ENCODE assay signal across 10 cellular contexts in the genomic region with DNA sequence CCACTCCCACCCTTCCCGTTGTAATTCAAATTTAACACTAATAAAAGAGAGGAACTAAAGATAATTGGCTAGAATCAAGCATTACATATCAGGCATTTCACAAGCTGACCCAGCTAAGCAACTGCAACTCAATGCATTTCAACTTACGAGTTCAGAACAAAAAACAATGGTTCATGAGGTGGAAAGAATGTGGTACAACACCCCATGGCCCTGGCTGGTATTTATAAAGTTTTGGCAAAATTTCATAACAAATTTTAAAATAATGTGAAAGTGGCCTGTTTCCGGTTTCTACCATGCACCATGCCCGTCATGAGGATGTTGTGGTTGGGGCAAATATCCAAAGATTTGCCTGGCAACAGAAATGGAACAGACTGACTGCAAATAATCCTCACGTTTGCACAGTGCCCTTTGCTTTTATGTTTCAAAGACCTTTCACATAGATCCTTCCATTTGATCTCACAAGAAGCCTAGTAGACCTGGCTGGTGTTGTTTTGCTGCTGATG.
A peak's percentile ranks its signal among the peaks of the same experiment; 100 is the strongest.
DNase-seq lines count a peak whose midpoint lies in the region; ATAC-seq and TF ChIP-seq lines count a peak whose summit lies in the region.
"Had no signal": no experiment of that assay in that cellular context is flagged by ENCODE, and none has a peak within 500 bp of the region (broad histone marks: within the 10 kb centered on the region; RNA-seq: fewer than 3 reads in every experiment).

No MANE protein-coding gene starts in this region.

- H3K27me3 ChIP-seq in brain microvascular endothelial cell (replicated peaks) = no peaks in the 10 kb centered on the region
- H3K27me3 ChIP-seq: Peyer's patch had no signal

- in situ Hi-C loops in brain microvascular endothelial cell (cut with HindIII; ENCODE audit: low pct_ligation_motif_present, low sequenced_read_pairs) = no loop called here

- DNase-seq in AG09309 (ENCODE audit: low read depth) = peak; percentile 51
- peak; percentile 65 for DNase-seq in brain microvascular endothelial cell
- peak; percentile 43 for DNase-seq in left kidney (ENCODE audit: low read depth, low spot score)
- DNase-seq in hippocampal formation (lab: John Stamatoyannopoulos, UW) = no peak
- DNase-seq in GDM1 (lab: John Stamatoyannopoulos, UW) = no peak
- DNase-seq in cortex of kidney (lab: John Stamatoyannopoulos, UW) = no peak
- DNase-seq: activated T-cell treated with anti-CD3 and anti-CD28 coated beads, Interleukin-2, amount 50 U/mL, for 72 hours; Peyer's patch had no signal

- no peak overlapping the region for H3K4me3 ChIP-seq in AG09309 (ENCODE audit: control insufficient read depth, low read depth, low read length)
- no peak overlapping the region for H3K4me3 ChIP-seq in brain microvascular endothelial cell (ENCODE audit: low read depth, low read length)
- H3K4me3 ChIP-seq: Peyer's patch had no signal

- ATAC-seq in HG03354 (IDR thresholded peaks at IDR 0.05; ENCODE audit: poor library complexity, severe bottlenecking, unreplicated experiment) (peak; percentile 60), HG02798 (IDR thresholded peaks at IDR 0.05; ENCODE audit: poor library complexity, unreplicated experiment) (no peak)
- ATAC-seq: activated T-cell treated with anti-CD3 and anti-CD28 coated beads, Interleukin-2, amount 50 U/mL, for 72 hours had no signal

- no peaks in the 10 kb centered on the region for H3K36me3 ChIP-seq in brain microvascular endothelial cell (replicated peaks)
- H3K36me3 ChIP-seq: Peyer's patch had no signal

- no peak overlapping the region for H3K27ac ChIP-seq in brain microvascular endothelial cell
- H3K27ac ChIP-seq: Peyer's patch had no signal

- TF ChIP-seq CTCF in AG09309 (IDR thresholded peaks at IDR 0.05; ENCODE audit: control insufficient read depth, insufficient read depth, low read depth, low read length, missing control alignments) (no peak), brain microvascular endothelial cell (IDR thresholded peaks at IDR 0.05; ENCODE audit: low read depth, low read length, missing control alignments) (no peak)

Comparison
In these comparisons a context has a peak if more than half of its experiments do, and no peak if none do; other contexts are left out.
1. DNase-seq: peak in AG09309 (single experiment), brain microvascular endothelial cell (single experiment) and left kidney (single experiment); none in hippocampal formation (0 of 2), GDM1 (single experiment) and cortex of kidney (single experiment).